1 cellular context compared by ENCODE assay signal in genomic region chr17:44324571-44325275, GRCh38.
TF ChIP-seq lines count a peak whose summit lies in the region.

SLC25A39 (minus strand) TSS chr17:44324823; CDS start chr17:44323562, 1,261 bp downstream.

TF ChIP-seq in K562, 482 proteins besides CTCF, POLR2A, EP300 and RAD21 (continued from another document):
- TF ChIP-seq ATF4 (CRISPR knock-in tag; IDR thresholded peaks at IDR 0.05): no peak
